20 cellular contexts compared by ENCODE assay signal in genomic region chr13:67135356-67135755, GRCh38.
A peak's percentile ranks its signal among the peaks of the same experiment; 100 is the strongest.
DNase-seq lines count a peak whose midpoint lies in the region; ATAC-seq, FAIRE-seq and TF ChIP-seq lines count a peak whose summit lies in the region.
"Had no signal": no experiment of that assay in that cellular context is flagged by ENCODE, and none has a peak within 500 bp of the region (broad histone marks: within the 10 kb centered on the region; RNA-seq: fewer than 3 reads in every experiment).

No MANE protein-coding gene starts in this region.

- dilution Hi-C loops in endothelial cell of umbilical vein (cut with MboI; ENCODE audit: extremely low pct_ligation_motif_present, low sequenced_read_pairs), result no loop called here

- peaks cover 18% of the 10 kb centered on the region for H3K4me1 ChIP-seq in DND-41 (ENCODE audit: insufficient read depth, low read length)
- H3K4me1 ChIP-seq in endothelial cell of umbilical vein (ENCODE audit: control insufficient read depth, extremely low read depth, insufficient read depth, low read length), result peaks cover 16% of the 10 kb centered on the region
- H3K4me1 ChIP-seq in smooth muscle cell (ENCODE audit: low read depth), result no peaks in the 10 kb centered on the region

- no peak for TF ChIP-seq POLR2A in endothelial cell of umbilical vein (IDR thresholded peaks at IDR 0.05; ENCODE audit: low read depth, low read length)

- H3K4me2 ChIP-seq in DND-41 (ENCODE audit: insufficient read depth, low read length) (no peak overlapping the region), endothelial cell of umbilical vein (ENCODE audit: insufficient read depth, low read length) (no peak overlapping the region), smooth muscle cell (no peak overlapping the region)
- H3K4me2 ChIP-seq: KMS-11 had no signal

- POLR2A ChIA-PET in endothelial cell of umbilical vein (lab: Charles Lee), result no interaction called here

- no peaks in the 10 kb centered on the region for H3F3A ChIP-seq in smooth muscle cell (ENCODE audit: low read depth)

- 0 out of 2 replicates have a peak overlapping the region, but pooled peaks have one; percentile 26 for H2AFZ ChIP-seq in DND-41 (ENCODE audit: low read depth, low read length)
- no peak overlapping the region for H2AFZ ChIP-seq in endothelial cell of umbilical vein (ENCODE audit: low read depth, low read length)
- H2AFZ ChIP-seq in smooth muscle cell (ENCODE audit: low read depth), result peak overlapping the region; percentile 21

- no peak for ATAC-seq in DND-41 (ENCODE audit: insufficient read depth, low read depth)
- no peak for ATAC-seq in HG03097 (IDR thresholded peaks at IDR 0.05; ENCODE audit: low FRiP score, unreplicated experiment)
- ATAC-seq: HCT116, HepG2, PC-3 had no signal

- DNase-seq in DND-41 (no peak), NCI-H69 (lab: John Stamatoyannopoulos, UW) (peak; percentile 34), endothelial cell of umbilical vein (ENCODE audit: low read depth, low spot score) (no peak), smooth muscle cell (lab: John Stamatoyannopoulos, UW; ENCODE audit: unreplicated experiment) (no peak), germinal center (ENCODE audit: low spot score) (no peak), COLO829 (ENCODE audit: low spot score) (no peak)
- DNase-seq: COR-L47; DMS53; GOT3; MV-4-11; NCI-H748 treated with DMSO at 0.1 percent for 48 hours; NK-92 treated with Interleukin-12 subunit alpha and Interleukin-12 subunit beta, amount 100 ng/mL, for 24 hours; PC-3 had no signal

- H3K9me3 ChIP-seq in DND-41 (ENCODE audit: insufficient read depth, low read length, severe bottlenecking), result no peaks in the 10 kb centered on the region
- H3K9me3 ChIP-seq in endothelial cell of umbilical vein (replicated peaks; ENCODE audit: control insufficient read depth, insufficient read depth, low read length), result no peaks in the 10 kb centered on the region
- no peaks in the 10 kb centered on the region for H3K9me3 ChIP-seq in smooth muscle cell (replicated peaks; ENCODE audit: low read depth)

- H3K4me3 ChIP-seq in DND-41 (ENCODE audit: low read depth in 1 of 2, low read length in 2 of 2) (no peak overlapping the region), endothelial cell of umbilical vein (replicated peaks in 1 of 3; ENCODE audit: insufficient read depth in 1 of 3, low read depth in 1 of 3, low read length in 3 of 3) (no peak overlapping the region), smooth muscle cell (no peak overlapping the region)

- FAIRE-seq in endothelial cell of umbilical vein (lab: Jason Lieb, UNC), result peak; percentile 15
- FAIRE-seq: GM12892, GM18507, HepG2 had no signal

- no TSS peak for BruUV-seq in endothelial cell of umbilical vein (replicated peaks; lab: Mats Ljungman, UMichigan)

- H3K36me3 ChIP-seq in DND-41 (ENCODE audit: insufficient read depth, low read length) (no peaks in the 10 kb centered on the region), endothelial cell of umbilical vein (ENCODE audit: control insufficient read depth in 2 of 2, extremely low read depth in 1 of 2, insufficient read depth in 2 of 2, low read length in 2 of 2) (no peaks in the 10 kb centered on the region), smooth muscle cell (ENCODE audit: low read depth) (no peaks in the 10 kb centered on the region)

- intact Hi-C loops in endothelial cell of umbilical vein (cut with micrococcal nuclease), result no loop called here

- H3K9ac ChIP-seq in DND-41 (ENCODE audit: low read depth, low read length) (no peak overlapping the region), endothelial cell of umbilical vein (replicated peaks; ENCODE audit: extremely low read depth, insufficient read depth, low read length) (no peak overlapping the region), smooth muscle cell (ENCODE audit: low read depth) (no peak overlapping the region)
- H3K9ac ChIP-seq: KMS-11 had no signal

- no peaks in the 10 kb centered on the region for H3K9me1 ChIP-seq in endothelial cell of umbilical vein (replicated peaks; ENCODE audit: control insufficient read depth, extremely low read depth, insufficient read depth, low read length)

- H4K20me1 ChIP-seq in DND-41 (ENCODE audit: insufficient read depth, low read length) (no peaks in the 10 kb centered on the region), endothelial cell of umbilical vein (replicated peaks; ENCODE audit: control insufficient read depth, extremely low read depth, insufficient read depth, low read length) (no peaks in the 10 kb centered on the region), smooth muscle cell (ENCODE audit: low read depth) (no peaks in the 10 kb centered on the region)

- no peak overlapping the region for H3K27ac ChIP-seq in DND-41 (ENCODE audit: low read length)
- H3K27ac ChIP-seq in endothelial cell of umbilical vein (ENCODE audit: insufficient read depth, low read depth, low read length), result no peak overlapping the region
- no peak overlapping the region for H3K27ac ChIP-seq in smooth muscle cell (ENCODE audit: low read depth)
- H3K27ac ChIP-seq: KMS-11, RWPE1 had no signal

- CTCF ChIA-PET in endothelial cell of umbilical vein (lab: Charles Lee), result interaction anchor here (1.0 to 1.5 kb wide), 2 partner anchors 12 to 89 kb away, joined by 3 to 4 read pairs; no protein-coding TSS in a partner anchor

- H3K79me2 ChIP-seq in DND-41 (ENCODE audit: insufficient read depth, low read length), result no peaks in the 10 kb centered on the region
- H3K79me2 ChIP-seq in endothelial cell of umbilical vein (ENCODE audit: control insufficient read depth, insufficient read depth, low read length), result no peaks in the 10 kb centered on the region
- no peaks in the 10 kb centered on the region for H3K79me2 ChIP-seq in smooth muscle cell (ENCODE audit: low read depth)

- TF ChIP-seq CTCF in DND-41 (IDR thresholded peaks at IDR 0.05; ENCODE audit: borderline replicate concordance, extremely low read depth, low read length, poor library complexity, severe bottlenecking) (no peak), endothelial cell of umbilical vein (IDR thresholded peaks at IDR 0.05; ENCODE audit: extremely low read depth in 1 of 2, insufficient read depth in 1 of 2, low read depth in 1 of 2, low read length in 2 of 2) (no peak), smooth muscle cell (IDR thresholded peaks at IDR 0.05; ENCODE audit: borderline replicate concordance, insufficient read depth, poor library complexity, severe bottlenecking) (no peak)

- 63% methylated on average over 4 of the region's 4 CpGs for WGBS in smooth muscle cell (ENCODE audit: low lambda C conversion rate)

- H3K27me3 ChIP-seq in DND-41 (ENCODE audit: insufficient read depth, low read length, poor library complexity) (no peaks in the 10 kb centered on the region), endothelial cell of umbilical vein (ENCODE audit: control insufficient read depth in 2 of 2, insufficient read depth in 2 of 2, low read length in 2 of 2) (no peaks in the 10 kb centered on the region), smooth muscle cell (ENCODE audit: low read depth) (no peaks in the 10 kb centered on the region)

TF ChIP-seq in endothelial cell of umbilical vein, 7 proteins besides CTCF, POLR2A, EP300 and RAD21:
- TF ChIP-seq GATA2 (IDR thresholded peaks at IDR 0.05; ENCODE audit: insufficient read depth, insufficient read length, low read depth, low read length), result no peak
